6 cellular contexts compared by ENCODE assay signal in genomic region chr2:87436007-87436406, GRCh38.
DNase-seq lines count a peak whose midpoint lies in the region; ATAC-seq and TF ChIP-seq lines count a peak whose summit lies in the region.
"Not testable (repeated sequence)": the region's sequence is repeated elsewhere in the genome, so short reads cannot be mapped to it uniquely, and the experiment has no call there.

No MANE protein-coding gene starts in this region.

- H3K9me3 Mint-ChIP-seq in activated CD8-positive, alpha-beta T cell treated with anti-CD3 and anti-CD28 coated beads for 36 hours; activated T-cell treated with anti-CD3 and anti-CD28 coated beads, Interleukin-2, amount 50 U/mL, for 72 hours; activated naive CD4-positive, alpha-beta T cell treated with anti-CD3 and anti-CD28 coated beads, Interleukin-2, amount 50 U/mL, for 72 hours; stimulated activated effector memory CD8-positive, alpha-beta T cell treated with anti-CD3 and anti-CD28 coated beads, Interleukin-12 subunit alpha, Interleukin-12 subunit beta, amount 100 ng/mL, for 72 hours; stimulated activated naive CD8-positive, alpha-beta T cell treated with anti-CD3 and anti-CD28 coated beads, Interleukin-15, amount 100 ng/mL, for 72 hours: not testable (repeated sequence)

- ATAC-seq in activated CD4-positive, CD25-positive, alpha-beta regulatory T cell treated with anti-CD3 and anti-CD28 coated beads, Interleukin-2, amount 50 U/mL, for 24 hours: peak; percentile 74 to 81
- ATAC-seq in activated CD8-positive, alpha-beta T cell treated with anti-CD3 and anti-CD28 coated beads for 36 hours: peak; percentile 20
- peak; percentile 47 to 61 for ATAC-seq in activated T-cell treated with anti-CD3 and anti-CD28 coated beads, Interleukin-2, amount 50 U/mL, for 72 hours (replicated peaks in 1 of 2)
- ATAC-seq in activated naive CD4-positive, alpha-beta T cell treated with anti-CD3 and anti-CD28 coated beads, Interleukin-2, amount 50 U/mL, for 72 hours: peak; percentile 24 to 51
- ATAC-seq in stimulated activated effector memory CD8-positive, alpha-beta T cell treated with anti-CD3 and anti-CD28 coated beads, Interleukin-12 subunit alpha, Interleukin-12 subunit beta, amount 100 ng/mL, for 72 hours: peak; percentile 46
- ATAC-seq in stimulated activated naive CD8-positive, alpha-beta T cell treated with anti-CD3 and anti-CD28 coated beads, Interleukin-15, amount 100 ng/mL, for 72 hours: peak; percentile 40

- POLR2A ChIA-PET in activated CD8-positive, alpha-beta T cell treated with anti-CD3 and anti-CD28 coated beads for 36 hours (lab: Charles Lee): not testable (repeated sequence)

- not testable (repeated sequence) for H3K27ac Mint-ChIP-seq in activated CD8-positive, alpha-beta T cell treated with anti-CD3 and anti-CD28 coated beads for 36 hours; activated T-cell treated with anti-CD3 and anti-CD28 coated beads, Interleukin-2, amount 50 U/mL, for 72 hours; activated naive CD4-positive, alpha-beta T cell treated with anti-CD3 and anti-CD28 coated beads, Interleukin-2, amount 50 U/mL, for 72 hours; stimulated activated effector memory CD8-positive, alpha-beta T cell treated with anti-CD3 and anti-CD28 coated beads, Interleukin-12 subunit alpha, Interleukin-12 subunit beta, amount 100 ng/mL, for 72 hours; stimulated activated naive CD8-positive, alpha-beta T cell treated with anti-CD3 and anti-CD28 coated beads, Interleukin-15, amount 100 ng/mL, for 72 hours

- not testable (repeated sequence) for H3K27me3 Mint-ChIP-seq in activated CD8-positive, alpha-beta T cell treated with anti-CD3 and anti-CD28 coated beads for 36 hours; activated T-cell treated with anti-CD3 and anti-CD28 coated beads, Interleukin-2, amount 50 U/mL, for 72 hours (ENCODE audit: low read depth); stimulated activated naive CD8-positive, alpha-beta T cell treated with anti-CD3 and anti-CD28 coated beads, Interleukin-15, amount 100 ng/mL, for 72 hours

- H3K4me1 Mint-ChIP-seq in activated CD8-positive, alpha-beta T cell treated with anti-CD3 and anti-CD28 coated beads for 36 hours (ENCODE audit: low read depth); activated T-cell treated with anti-CD3 and anti-CD28 coated beads, Interleukin-2, amount 50 U/mL, for 72 hours (ENCODE audit: low read depth); stimulated activated effector memory CD8-positive, alpha-beta T cell treated with anti-CD3 and anti-CD28 coated beads, Interleukin-12 subunit alpha, Interleukin-12 subunit beta, amount 100 ng/mL, for 72 hours; stimulated activated naive CD8-positive, alpha-beta T cell treated with anti-CD3 and anti-CD28 coated beads, Interleukin-15, amount 100 ng/mL, for 72 hours: not testable (repeated sequence)

- not testable (repeated sequence) for H3K36me3 Mint-ChIP-seq in activated CD8-positive, alpha-beta T cell treated with anti-CD3 and anti-CD28 coated beads for 36 hours (ENCODE audit: low read depth); activated T-cell treated with anti-CD3 and anti-CD28 coated beads, Interleukin-2, amount 50 U/mL, for 72 hours (ENCODE audit: insufficient read depth in 2 of 2); activated naive CD4-positive, alpha-beta T cell treated with anti-CD3 and anti-CD28 coated beads, Interleukin-2, amount 50 U/mL, for 72 hours
- peaks cover 50% of the 10 kb centered on the region for H3K36me3 Mint-ChIP-seq in stimulated activated effector memory CD8-positive, alpha-beta T cell treated with anti-CD3 and anti-CD28 coated beads, Interleukin-12 subunit alpha, Interleukin-12 subunit beta, amount 100 ng/mL, for 72 hours

- not testable (repeated sequence) for DNase-seq in activated CD8-positive, alpha-beta T cell treated with anti-CD3 and anti-CD28 coated beads for 36 hours; activated T-cell treated with anti-CD3 and anti-CD28 coated beads, Interleukin-2, amount 50 U/mL, for 72 hours; activated naive CD4-positive, alpha-beta T cell treated with anti-CD3 and anti-CD28 coated beads, Interleukin-2, amount 50 U/mL, for 72 hours (ENCODE audit: low spot score in 2 of 2); stimulated activated effector memory CD8-positive, alpha-beta T cell treated with anti-CD3 and anti-CD28 coated beads, Interleukin-12 subunit alpha, Interleukin-12 subunit beta, amount 100 ng/mL, for 72 hours (ENCODE audit: low spot score in 2 of 2); stimulated activated naive CD8-positive, alpha-beta T cell treated with anti-CD3 and anti-CD28 coated beads, Interleukin-15, amount 100 ng/mL, for 72 hours

- CTCF ChIA-PET in activated CD8-positive, alpha-beta T cell treated with anti-CD3 and anti-CD28 coated beads for 36 hours (lab: Charles Lee): not testable (repeated sequence)

- not testable (repeated sequence) for TF ChIP-seq CTCF in activated CD8-positive, alpha-beta T cell treated with anti-CD3 and anti-CD28 coated beads for 36 hours (IDR thresholded peaks at IDR 0.05)

- not testable (repeated sequence) for H3K4me3 Mint-ChIP-seq in activated CD8-positive, alpha-beta T cell treated with anti-CD3 and anti-CD28 coated beads for 36 hours; activated T-cell treated with anti-CD3 and anti-CD28 coated beads, Interleukin-2, amount 50 U/mL, for 72 hours; stimulated activated effector memory CD8-positive, alpha-beta T cell treated with anti-CD3 and anti-CD28 coated beads, Interleukin-12 subunit alpha, Interleukin-12 subunit beta, amount 100 ng/mL, for 72 hours; stimulated activated naive CD8-positive, alpha-beta T cell treated with anti-CD3 and anti-CD28 coated beads, Interleukin-15, amount 100 ng/mL, for 72 hours

- intact Hi-C loops in activated CD8-positive, alpha-beta T cell treated with anti-CD3 and anti-CD28 coated beads for 36 hours (cut with micrococcal nuclease): not testable (repeated sequence)

Comparison
In these comparisons a context has a peak if more than half of its experiments do, and no peak if none do; other contexts are left out.
1. ATAC-seq: peak in every context shown above with its lines; median percentile 78 in activated CD4-positive, CD25-positive, alpha-beta regulatory T cell treated with anti-CD3 and anti-CD28 coated beads, Interleukin-2, amount 50 U/mL, for 24 hours; 54 in activated T-cell treated with anti-CD3 and anti-CD28 coated beads, Interleukin-2, amount 50 U/mL, for 72 hours; 46 in stimulated activated effector memory CD8-positive, alpha-beta T cell treated with anti-CD3 and anti-CD28 coated beads, Interleukin-12 subunit alpha, Interleukin-12 subunit beta, amount 100 ng/mL, for 72 hours; 40 in stimulated activated naive CD8-positive, alpha-beta T cell treated with anti-CD3 and anti-CD28 coated beads, Interleukin-15, amount 100 ng/mL, for 72 hours; 38 in activated naive CD4-positive, alpha-beta T cell treated with anti-CD3 and anti-CD28 coated beads, Interleukin-2, amount 50 U/mL, for 72 hours; 20 in activated CD8-positive, alpha-beta T cell treated with anti-CD3 and anti-CD28 coated beads for 36 hours.